In genomic region chr5:124741711-124742496, GRCh38 we compare ENCODE assay signal across 8 cellular contexts. TPM values are rescaled to one million over a fixed set of nuclear protein-coding genes. Genes with fewer than 3 reads are reported as not detected.
A peak's percentile ranks its signal among the peaks of the same experiment; 100 is the strongest.
DNase-seq lines count a peak whose midpoint lies in the region; ATAC-seq and TF ChIP-seq lines count a peak whose summit lies in the region.

No MANE protein-coding gene starts in this region.

- H3K27me3 Mint-ChIP-seq in activated B cell treated with CpG ODN at 0.5 μM for 24 hours = no peaks in the 10 kb centered on the region
- H3K27me3 Mint-ChIP-seq in T-helper 2 cell treated with Interferon-gamma antibody and Interleukin-4, amounts not matched to agents 5 μg/mL and 100 μg/mL, for 36 hours (ENCODE audit: low read depth) = peaks cover 23% of the 10 kb centered on the region

- H3K36me3 ChIP-seq in HEK293 (ENCODE audit: control insufficient read depth in 2 of 2, insufficient read depth in 1 of 2, low read length in 2 of 2) (no peaks in the 10 kb centered on the region), iPS-20b (ENCODE audit: insufficient read depth, low read depth, low read length) (peaks cover 11% of the 10 kb centered on the region)

- no peak overlapping the region for H3K9ac ChIP-seq in iPS-20b (ENCODE audit: low read depth, low read length)

- peak overlapping the region; percentile 82 for H3K4me3 ChIP-seq in HEK293 (ENCODE audit: low read depth, low read length)
- peak overlapping the region; percentile 87 for H3K4me3 ChIP-seq in iPS-20b (ENCODE audit: low read length)

- intact Hi-C loops in activated B cell treated with CpG ODN at 0.5 μM for 24 hours (cut with micrococcal nuclease) = loop anchor here (2.0 kb wide), 1 partner anchor 13 kb away; no protein-coding TSS in a partner anchor

- TF ChIP-seq CTCF in HEK293 (tag by site-specific recombination; IDR thresholded peaks at IDR 0.05) (no peak), activated B cell treated with CpG ODN at 0.5 μM for 24 hours (IDR thresholded peaks at IDR 0.05) (no peak)

- H3K36me3 Mint-ChIP-seq in activated B cell treated with CpG ODN at 0.5 μM for 24 hours (ENCODE audit: low read depth) = peaks cover 5% of the 10 kb centered on the region
- no peaks in the 10 kb centered on the region for H3K36me3 Mint-ChIP-seq in T-helper 2 cell treated with Interferon-gamma antibody and Interleukin-4, amounts not matched to agents 5 μg/mL and 100 μg/mL, for 36 hours (ENCODE audit: low read depth)

- H3K9me3 Mint-ChIP-seq in activated B cell treated with CpG ODN at 0.5 μM for 24 hours = no peaks in the 10 kb centered on the region
- H3K9me3 Mint-ChIP-seq in T-helper 2 cell treated with Interferon-gamma antibody and Interleukin-4, amounts not matched to agents 5 μg/mL and 100 μg/mL, for 36 hours = no peaks in the 10 kb centered on the region

- ATAC-seq in activated B cell treated with CpG ODN at 0.5 μM for 24 hours (ENCODE audit: low read depth) = no peak
- no peak for ATAC-seq in GM19395 (IDR thresholded peaks at IDR 0.05; ENCODE audit: unreplicated experiment)
- ATAC-seq in HG03342 (IDR thresholded peaks at IDR 0.05; ENCODE audit: unreplicated experiment) = no peak

- H3K4me1 ChIP-seq in HEK293 (ENCODE audit: control insufficient read depth, insufficient read depth, low read length) (peaks cover 50% of the 10 kb centered on the region), iPS-20b (ENCODE audit: insufficient read depth, low read length) (peaks cover 65% of the 10 kb centered on the region)

- H3K9me3 ChIP-seq in HEK293 (ENCODE audit: control insufficient read depth, insufficient read depth, low read depth, low read length) (no peaks in the 10 kb centered on the region), iPS-20b (ENCODE audit: insufficient read depth, low read depth, low read length) (no peaks in the 10 kb centered on the region)

- H3K27ac ChIP-seq in HEK293 (ENCODE audit: extremely low read depth, low read depth, low read length) (peak overlapping the region; percentile 99), iPS-20b (ENCODE audit: low read length) (no peak overlapping the region)

- H3K27me3 ChIP-seq in iPS-20b (ENCODE audit: insufficient read depth, low read length) = no peaks in the 10 kb centered on the region

- POLR2A ChIA-PET in HEK293 (lab: Yijun Ruan, JAX) (interaction anchor here (1.0 to 1.6 kb wide), 4 partner anchors 86 to 614 kb away, joined by 3 to 5 read pairs (median 4); no protein-coding TSS in a partner anchor), activated B cell treated with CpG ODN at 0.5 μM for 24 hours (lab: Charles Lee) (interaction anchor here (0.7 to 2.0 kb wide), 3 partner anchors 13 to 35 kb away, joined by 4 to 13 read pairs (median 4); no protein-coding TSS in a partner anchor)

- H3K4me3 Mint-ChIP-seq in activated B cell treated with CpG ODN at 0.5 μM for 24 hours = peak overlapping the region; percentile 36
- H3K4me3 Mint-ChIP-seq in T-helper 2 cell treated with Interferon-gamma antibody and Interleukin-4, amounts not matched to agents 5 μg/mL and 100 μg/mL, for 36 hours = no peak overlapping the region

- DNase-seq in A172 (ENCODE audit: low spot score) (peak; percentile 96), activated B cell treated with CpG ODN at 0.5 μM for 24 hours (no peak), cortex of kidney (lab: John Stamatoyannopoulos, UW) (no peak)
- DNase-seq in T-helper 2 cell treated with Interferon-gamma antibody and Interleukin-4, amounts not matched to agents 5 μg/mL and 100 μg/mL, for 36 hours (ENCODE audit: low spot score) = no peak

- peaks cover 32% of the 10 kb centered on the region for H3K4me1 Mint-ChIP-seq in activated B cell treated with CpG ODN at 0.5 μM for 24 hours
- no peaks in the 10 kb centered on the region for H3K4me1 Mint-ChIP-seq in T-helper 2 cell treated with Interferon-gamma antibody and Interleukin-4, amounts not matched to agents 5 μg/mL and 100 μg/mL, for 36 hours (ENCODE audit: low read depth)

- CTCF ChIA-PET in HEK293 (lab: Yijun Ruan, JAX) (interaction anchor here (0.6 kb wide), 1 partner anchor 253 kb away, joined by 3 read pairs; no protein-coding TSS in a partner anchor), activated B cell treated with CpG ODN at 0.5 μM for 24 hours (lab: Charles Lee) (no interaction called here)

- H3K27ac Mint-ChIP-seq in activated B cell treated with CpG ODN at 0.5 μM for 24 hours = peak overlapping the region; percentile 79
- no peak overlapping the region for H3K27ac Mint-ChIP-seq in T-helper 2 cell treated with Interferon-gamma antibody and Interleukin-4, amounts not matched to agents 5 μg/mL and 100 μg/mL, for 36 hours

TF ChIP-seq in HEK293, 187 proteins besides CTCF, POLR2A, EP300 and RAD21 (continues in another document):
- TF ChIP-seq GLIS1 (tag by site-specific recombination; IDR thresholded peaks at IDR 0.05) (peak; percentile 67), ZNF394 (tag by site-specific recombination; IDR thresholded peaks at IDR 0.05; ENCODE audit: borderline replicate concordance) (no peak), OVOL3 (tag by site-specific recombination; IDR thresholded peaks at IDR 0.05) (0 out of 2 replicates have a peak, but pooled peaks have one; percentile 74), ZBTB26 (tag by site-specific recombination; optimal IDR thresholded peaks at IDR 0.05) (no peak), ZNF311 (tag by site-specific recombination; IDR thresholded peaks at IDR 0.05; ENCODE audit: borderline replicate concordance) (no peak), ZNF600 (tag by site-specific recombination; IDR thresholded peaks at IDR 0.05) (peak; percentile 15; the same call in 1 of the 2 replicates), ZNF513 (tag by site-specific recombination; IDR thresholded peaks at IDR 0.05) (no peak), HOXD13 (CRISPR knock-in tag; IDR thresholded peaks at IDR 0.05; ENCODE audit: borderline replicate concordance) (peak; percentile 42; the same call in 1 of the 2 replicates), ZNF777 (tag by site-specific recombination; IDR thresholded peaks at IDR 0.05; ENCODE audit: borderline replicate concordance) (no peak), ZBTB49 (tag by site-specific recombination; IDR thresholded peaks at IDR 0.05; ENCODE audit: low read depth) (no peak), RBAK (tag by site-specific recombination; IDR thresholded peaks at IDR 0.05) (no peak), FEZF1 (tag by site-specific recombination; IDR thresholded peaks at IDR 0.05) (peak; percentile 100), INSM2 (tag by site-specific recombination; IDR thresholded peaks at IDR 0.05) (peak; percentile 99), ZSCAN23 (tag by site-specific recombination; IDR thresholded peaks at IDR 0.05) (0 out of 2 replicates have a peak, but pooled peaks have one; percentile 59), HOXC10 (CRISPR knock-in tag; IDR thresholded peaks at IDR 0.05) (no peak)

RNA-seq across cellular contexts. Expression of gene ZNF608, which starts 4.5 kb away (rescaled TPM):
- total RNA-seq in A172 (2014; rRNA removed; shearing (Covaris generic)) = 1.8 and 2.1 TPM in 2 replicates
- 20.7 and 22.0 TPM in 2 replicates for total RNA-seq in activated B cell treated with CpG ODN at 0.5 μM for 24 hours
